ENCODE assay signal across 8 cellular contexts in genomic region chr14:21711360-21711961, GRCh38. TPM values are rescaled to one million over a fixed set of nuclear protein-coding genes. Genes with fewer than 3 reads are reported as not detected.
A peak's percentile ranks its signal among the peaks of the same experiment; 100 is the strongest.
DNase-seq lines count a peak whose midpoint lies in the region; ATAC-seq lines count a peak whose summit lies in the region.

No MANE protein-coding gene starts in this region.

- ATAC-seq in HG03520 (IDR thresholded peaks at IDR 0.05; ENCODE audit: unreplicated experiment) (peak; percentile 46), GM18511 (IDR thresholded peaks at IDR 0.05; ENCODE audit: unreplicated experiment) (no peak), HG03354 (IDR thresholded peaks at IDR 0.05; ENCODE audit: poor library complexity, severe bottlenecking, unreplicated experiment) (no peak)

- DNase-seq in stimulated activated CD4-positive, alpha-beta T cell treated with anti-CD3 and anti-CD28 coated beads, Interleukin-4, amount 100 ng/mL, for 24 hours: peak; percentile 32
- DNase-seq in stimulated activated CD4-positive, alpha-beta T cell treated with anti-CD3 and anti-CD28 coated beads, Interleukin-4, amount 100 ng/mL, for 1 hour: no peak
- DNase-seq in RPMI8226 (peak; percentile 36), dedifferentiated amniotic fluid mesenchymal stem cell (ENCODE audit: extremely low spot score) (peak; percentile 45), myocyte (ENCODE audit: low read depth) (peak; percentile 38)

RNA-seq across cellular contexts. Expression of gene OR4E1, which starts 37.8 kb away (rescaled TPM):
- total RNA-seq in myocyte: not detected in 2 replicates
- not detected for polyA plus RNA-seq in myocyte (2012)

RNA-seq across cellular contexts. Expression of gene OR4E2, which starts 57.8 kb away (rescaled TPM):
- not detected in 2 replicates for total RNA-seq in myocyte
- polyA plus RNA-seq in myocyte (2012): not detected
